Comparison of ENCODE assay signal across 8 cellular contexts in the genomic region with DNA sequence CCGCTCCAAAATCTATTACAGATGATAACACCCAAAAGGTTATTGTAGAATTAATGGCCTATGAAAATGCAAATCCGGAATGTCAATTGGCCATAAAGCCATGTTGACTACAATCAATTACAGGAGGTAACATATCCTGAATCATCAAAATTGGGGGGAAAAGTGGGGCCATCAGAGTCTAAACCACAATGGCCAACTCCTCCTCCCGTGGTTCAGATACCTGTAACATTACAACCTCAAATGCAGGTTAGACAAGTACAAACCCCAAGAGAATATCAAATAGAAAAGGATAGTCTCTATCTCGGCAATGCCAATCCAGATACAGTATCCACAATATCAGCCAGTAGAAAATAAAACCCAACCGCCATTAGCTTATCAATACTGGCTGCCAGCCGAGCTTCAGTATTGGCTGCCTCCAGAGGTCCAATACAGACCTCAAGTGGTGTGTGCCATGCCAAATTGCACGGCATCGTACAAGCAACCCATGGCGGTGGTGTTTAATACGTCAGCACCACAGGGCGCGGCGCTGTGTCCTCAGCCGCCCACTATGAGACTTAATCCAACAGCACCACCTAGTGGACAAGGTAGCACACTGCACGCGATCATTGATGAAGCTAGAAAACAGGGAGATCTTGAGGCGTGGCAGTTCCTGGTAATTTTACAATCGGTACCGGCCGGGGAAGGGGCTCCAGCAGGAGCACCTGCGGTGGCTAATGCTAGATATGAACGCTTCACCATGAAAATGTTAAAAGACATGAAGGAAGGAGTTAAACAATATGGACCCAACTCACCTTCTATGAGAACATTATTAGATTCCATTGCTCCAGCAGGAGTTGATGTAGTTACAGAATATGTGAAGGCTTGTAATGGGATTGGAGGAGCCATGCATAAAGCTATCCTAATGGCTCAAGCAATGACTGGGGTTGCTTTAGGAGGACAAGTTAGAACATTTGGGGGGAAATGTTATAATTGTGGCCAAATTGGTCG. TPM values are rescaled to one million over a fixed set of nuclear protein-coding genes. Genes with fewer than 3 reads are reported as not detected.
DNase-seq lines count a peak whose midpoint lies in the region; ATAC-seq and FAIRE-seq lines count a peak whose summit lies in the region.

No MANE protein-coding gene starts in this region.

- no peaks in the 10 kb centered on the region for H3K4me1 ChIP-seq in mesendoderm (ENCODE audit: control insufficient read depth, low read depth, low read length)

- H3K56ac ChIP-seq in mesendoderm (ENCODE audit: low read length), result no peak overlapping the region

- H3K4me3 ChIP-seq in mesendoderm (ENCODE audit: low read length), result no peak overlapping the region

- no peaks in the 10 kb centered on the region for H3K36me3 ChIP-seq in mesendoderm (ENCODE audit: control insufficient read depth, insufficient read depth, low read length)

- no peaks in the 10 kb centered on the region for H3K27me3 ChIP-seq in mesendoderm (ENCODE audit: insufficient read depth, low read length, poor library complexity)

- no peak overlapping the region for H4K8ac ChIP-seq in mesendoderm (ENCODE audit: low read depth, low read length)

- FAIRE-seq in HTR-8/SVneo (lab: Jason Lieb, UNC), result peak; percentile 96

- no peak overlapping the region for H3K4me2 ChIP-seq in mesendoderm (ENCODE audit: low read length)

- no peak overlapping the region for H4K5ac ChIP-seq in mesendoderm (ENCODE audit: low read length)

- no peak overlapping the region for H2AK5ac ChIP-seq in mesendoderm (ENCODE audit: low read length)

- DNase-seq in ELF-1 (ENCODE audit: low read depth, low spot score), result peak; percentile 93
- DNase-seq in HTR-8/SVneo (ENCODE audit: insufficient read length, low spot score), result peak; percentile 75
- peak; percentile 77 to 79 for DNase-seq in NOMO-1 (lab: John Stamatoyannopoulos, UW; ENCODE audit: unreplicated experiment in 2 of 2)
- peak; percentile 70 to 73 for DNase-seq in activated CD8-positive, alpha-beta memory T cell treated with anti-CD3 and anti-CD28 coated beads for 1 hour (ENCODE audit: extremely low read depth in 1 of 2, low read depth in 1 of 2)
- DNase-seq in effector CD8-positive, alpha-beta T cell (lab: John Stamatoyannopoulos, UW), result peak; percentile 82
- DNase-seq in mesendoderm, result peak; percentile 93
- peak; percentile 67 for DNase-seq in stimulated activated CD8-positive, alpha-beta memory T cell treated with anti-CD3 and anti-CD28 coated beads, Interleukin-12 subunit alpha, Interleukin-12 subunit beta, amount 100 ng/mL, for 4 hours (ENCODE audit: low read depth)

- no peak overlapping the region for H2BK5ac ChIP-seq in mesendoderm (ENCODE audit: low read length)

- H2BK15ac ChIP-seq in mesendoderm (replicated peaks; ENCODE audit: low read depth), result no peak overlapping the region

- H2BK120ac ChIP-seq in mesendoderm (ENCODE audit: low read depth, low read length), result no peak overlapping the region

- WGBS in mesendoderm (ENCODE audit: extremely low coverage, insufficient coverage, low lambda C conversion rate), result no CpG with 5 or more reads among the region's 23 CpGs

- H3K79me1 ChIP-seq in mesendoderm (ENCODE audit: low read length), result no peaks in the 10 kb centered on the region

- no peaks in the 10 kb centered on the region for H3K79me2 ChIP-seq in mesendoderm (ENCODE audit: control insufficient read depth, insufficient read depth, low read length)

- no peak overlapping the region for H3K18ac ChIP-seq in mesendoderm (ENCODE audit: low read length)

- H3K9ac ChIP-seq in mesendoderm (ENCODE audit: low read length), result no peak overlapping the region

- ATAC-seq in HG02588 (IDR thresholded peaks at IDR 0.05; ENCODE audit: unreplicated experiment), result no peak

- H3K23ac ChIP-seq in mesendoderm (ENCODE audit: low read length), result no peak overlapping the region

- H3K27ac ChIP-seq in mesendoderm (ENCODE audit: low read depth, low read length), result no peak overlapping the region

- no peak overlapping the region for H3K4ac ChIP-seq in mesendoderm (ENCODE audit: low read depth, low read length)

RNA-seq across cellular contexts. Expression of a gene that starts 15.2 kb away (rescaled TPM):
- polyA plus RNA-seq in mesendoderm (2013, experiment 1 of 2), result 5.1 TPM
- polyA plus RNA-seq in mesendoderm (2013, experiment 2 of 2), result 5.3 TPM

RNA-seq across cellular contexts. Expression of a gene that starts 37.1 kb away (rescaled TPM):
- polyA plus RNA-seq in mesendoderm (2013, experiment 1 of 2), result 2.0 TPM
- polyA plus RNA-seq in mesendoderm (2013, experiment 2 of 2), result 1.9 TPM

RNA-seq across cellular contexts. Expression of a gene that starts 42.2 kb away (rescaled TPM):
- 19.8 TPM for polyA plus RNA-seq in mesendoderm (2013, experiment 1 of 2)
- polyA plus RNA-seq in mesendoderm (2013, experiment 2 of 2), result 19.1 TPM

RNA-seq across cellular contexts. Expression of a gene that starts 43.9 kb away (rescaled TPM):
- polyA plus RNA-seq in mesendoderm (2013, experiment 1 of 2), result 10.1 TPM
- polyA plus RNA-seq in mesendoderm (2013, experiment 2 of 2), result 11.1 TPM

RNA-seq across cellular contexts. Expression of a gene that starts 53.3 kb away (rescaled TPM):
- polyA plus RNA-seq in mesendoderm (2013, experiment 1 of 2), result 104 TPM
- polyA plus RNA-seq in mesendoderm (2013, experiment 2 of 2), result 100 TPM
